ENCODE assay signal across 8 cellular contexts in the genomic region with DNA sequence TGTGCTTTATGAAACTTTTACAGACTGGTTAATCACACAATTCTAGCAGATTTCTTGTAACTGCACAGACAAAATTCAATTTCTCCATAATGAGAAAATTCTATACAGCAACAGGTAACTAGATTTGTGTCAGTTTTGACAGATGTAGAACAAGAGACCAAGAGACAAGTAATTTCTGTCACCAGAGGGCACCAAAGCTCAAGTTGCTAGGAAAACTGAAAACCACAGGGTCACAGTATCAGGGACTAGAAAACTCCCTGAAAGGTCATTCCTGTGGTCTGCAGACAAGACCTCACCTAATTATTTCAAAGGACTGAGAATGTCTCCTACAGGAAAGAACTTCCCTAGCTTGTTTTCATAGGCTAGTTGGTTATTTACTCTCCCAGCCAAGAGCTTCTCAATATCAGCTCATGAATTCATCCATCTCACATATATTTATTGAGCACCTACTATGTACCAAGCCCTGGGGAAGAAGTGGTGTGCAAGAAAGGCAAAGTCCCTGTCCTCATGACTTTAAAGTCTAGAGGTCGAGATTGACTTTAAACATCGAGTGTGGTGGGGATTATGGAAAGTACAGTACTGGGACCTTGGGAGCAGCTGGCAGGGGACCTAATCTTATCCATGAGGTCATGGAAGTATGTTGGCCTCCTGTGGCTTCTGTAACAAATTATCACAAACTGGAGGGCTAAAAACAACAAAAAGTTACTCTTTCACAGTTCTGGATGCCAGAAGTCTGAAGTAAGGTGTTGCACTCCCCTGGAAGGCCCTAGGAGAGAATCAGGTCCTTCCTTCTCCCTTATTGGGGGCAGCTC. TPM values are rescaled to one million over a fixed set of nuclear protein-coding genes. Genes with fewer than 3 reads are reported as not detected.
DNase-seq lines count a peak whose midpoint lies in the region; ATAC-seq and TF ChIP-seq lines count a peak whose summit lies in the region.

No MANE protein-coding gene starts in this region.

- H3K27me3 Mint-ChIP-seq in T-helper 17 cell: peaks cover 8% of the 10 kb centered on the region
- peaks cover 8% of the 10 kb centered on the region for H3K27me3 Mint-ChIP-seq in nephron progenitor cell (ENCODE audit: low read depth, poor library complexity)

- H3K9me3 ChIP-seq in T-helper 17 cell (ENCODE audit: control insufficient read depth, low read length, poor library complexity, severe bottlenecking): no peaks in the 10 kb centered on the region

- no peak overlapping the region for H3K4me3 ChIP-seq in GM12864 (ENCODE audit: low read depth, low read length)

- DNase-seq in Ammon's horn (ENCODE audit: low spot score) (peak; percentile 79), GM12864 (ENCODE audit: low read depth) (peak; percentile 10), NAMALWA (ENCODE audit: low spot score) (peak; percentile 78), T-helper 17 cell (peak in 1 of 3 donors; percentile 8), fibroblast of peridontal ligament (ENCODE audit: extremely low read depth) (peak; percentile 76), nephron progenitor cell (peak; percentile 37), NCI-H524 treated with DMSO at 0.1 percent for 48 hours (lab: John Stamatoyannopoulos, UW) (no peak)
- DNase-seq in activated CD8-positive, alpha-beta memory T cell treated with anti-CD3 and anti-CD28 coated beads for 24 hours: no peak

- ATAC-seq in T-helper 17 cell: peak; percentile 53

- H3K9me3 Mint-ChIP-seq in nephron progenitor cell: no peaks in the 10 kb centered on the region

- peaks cover 7% of the 10 kb centered on the region for H3K36me3 Mint-ChIP-seq in T-helper 17 cell (ENCODE audit: low read depth)
- no peaks in the 10 kb centered on the region for H3K36me3 Mint-ChIP-seq in nephron progenitor cell (ENCODE audit: low read depth)

- H3K4me1 Mint-ChIP-seq in T-helper 17 cell (peaks cover 9% of the 10 kb centered on the region), nephron progenitor cell (peaks cover 43% of the 10 kb centered on the region)

- no peak overlapping the region for H3K4me3 Mint-ChIP-seq in T-helper 17 cell
- no peak overlapping the region for H3K4me3 Mint-ChIP-seq in nephron progenitor cell

- TF ChIP-seq CTCF in GM12864 (IDR thresholded peaks at IDR 0.05; ENCODE audit: low read depth, low read length, missing control alignments): peak; percentile 61
- peak; percentile 65 for TF ChIP-seq CTCF in nephron progenitor cell (IDR thresholded peaks at IDR 0.05)

- H3K27ac Mint-ChIP-seq in T-helper 17 cell (no peak overlapping the region), nephron progenitor cell (no peak overlapping the region)

RNA-seq across cellular contexts. Expression of gene SETD7, which starts 47.8 kb away (rescaled TPM):
- 10 to 100 TPM; 29.7 to 37.9 TPM for total RNA-seq in T-helper 17 cell

Comparison
In these comparisons a context has a peak if more than half of its experiments do, and no peak if none do; other contexts are left out.
1. DNase-seq: peak in Ammon's horn (single experiment), GM12864 (single experiment), NAMALWA (single experiment), fibroblast of peridontal ligament (single experiment) and nephron progenitor cell (single experiment); none in activated CD8-positive, alpha-beta memory T cell treated with anti-CD3 and anti-CD28 coated beads for 24 hours (single experiment) and NCI-H524 treated with DMSO at 0.1 percent for 48 hours (single experiment).